13 cellular contexts compared by ENCODE assay signal in genomic region chr2:239278941-239279365, GRCh38.
DNase-seq lines count a peak whose midpoint lies in the region; ATAC-seq and TF ChIP-seq lines count a peak whose summit lies in the region.
"Had no signal": no experiment of that assay in that cellular context is flagged by ENCODE, and none has a peak within 500 bp of the region (broad histone marks: within the 10 kb centered on the region; RNA-seq: fewer than 3 reads in every experiment).

No MANE protein-coding gene starts in this region.

- peak overlapping the region; percentile 75 for H3K27ac Mint-ChIP-seq in activated T-cell treated with anti-CD3 and anti-CD28 coated beads, Interleukin-2, amount 50 U/mL, for 72 hours
- H3K27ac Mint-ChIP-seq in activated T-helper 17 cell treated with anti-CD3 and anti-CD28 coated beads, Interleukin-2, amount 50 U/mL, for 72 hours = peak overlapping the region; percentile 71
- H3K27ac Mint-ChIP-seq: dendritic cell treated with granulocyte-macrophage colony-stimulating factor and Interleukin-4, amounts not matched to agents 40 ng/mL and 50 ng/mL, for 4 days had no signal

- no peak overlapping the region for H3K4me3 ChIP-seq in testis
- H3K4me3 ChIP-seq: stomach had no signal

- 74 to 83% methylated on average over 4 of the region's 4 CpGs for WGBS in testis, 2 donors

- H3K36me3 Mint-ChIP-seq in activated T-cell treated with anti-CD3 and anti-CD28 coated beads, Interleukin-2, amount 50 U/mL, for 72 hours (ENCODE audit: insufficient read depth in 2 of 2) = peaks cover 0 to 5% of the 10 kb centered on the region in 2 donors
- no peaks in the 10 kb centered on the region for H3K36me3 Mint-ChIP-seq in activated T-cell treated with anti-CD3 and anti-CD28 coated beads, Interleukin-2, amount 50 U/mL, for 4 hours (ENCODE audit: insufficient read depth)
- H3K36me3 Mint-ChIP-seq in activated T-helper 17 cell treated with anti-CD3 and anti-CD28 coated beads, Interleukin-2, amount 50 U/mL, for 72 hours (ENCODE audit: low read depth) = peaks cover 4% of the 10 kb centered on the region

- peak overlapping the region; percentile 30 to 42 for H3K4me3 Mint-ChIP-seq in activated T-cell treated with anti-CD3 and anti-CD28 coated beads, Interleukin-2, amount 50 U/mL, for 72 hours
- no peak overlapping the region for H3K4me3 Mint-ChIP-seq in activated T-cell treated with anti-CD3 and anti-CD28 coated beads, Interleukin-2, amount 50 U/mL, for 4 hours
- peak overlapping the region; percentile 45 for H3K4me3 Mint-ChIP-seq in activated T-helper 17 cell treated with anti-CD3 and anti-CD28 coated beads, Interleukin-2, amount 50 U/mL, for 72 hours
- H3K4me3 Mint-ChIP-seq: dendritic cell treated with granulocyte-macrophage colony-stimulating factor and Interleukin-4, amounts not matched to agents 40 ng/mL and 50 ng/mL, for 4 days had no signal

- H3K27ac ChIP-seq in testis = no peak overlapping the region

- H3K4me1 ChIP-seq in testis = peaks cover 30% of the 10 kb centered on the region

- intact Hi-C loops in testis (cut with DNase I; ENCODE audit: low total_unique reads) = no loop called here

- H3K9me3 Mint-ChIP-seq in activated T-cell treated with anti-CD3 and anti-CD28 coated beads, Interleukin-2, amount 50 U/mL, for 72 hours = no peaks in the 10 kb centered on the region
- no peaks in the 10 kb centered on the region for H3K9me3 Mint-ChIP-seq in activated T-cell treated with anti-CD3 and anti-CD28 coated beads, Interleukin-2, amount 50 U/mL, for 4 hours
- no peaks in the 10 kb centered on the region for H3K9me3 Mint-ChIP-seq in activated T-helper 17 cell treated with anti-CD3 and anti-CD28 coated beads, Interleukin-2, amount 50 U/mL, for 72 hours
- H3K9me3 Mint-ChIP-seq: dendritic cell treated with granulocyte-macrophage colony-stimulating factor and Interleukin-4, amounts not matched to agents 40 ng/mL and 50 ng/mL, for 4 days had no signal

- no peaks in the 10 kb centered on the region for H3K9me3 ChIP-seq in testis
- H3K9me3 ChIP-seq: stomach had no signal

- H3K36me3 ChIP-seq in testis (ENCODE audit: low read depth, missing control alignments) = no peaks in the 10 kb centered on the region

- ATAC-seq in activated T-cell treated with anti-CD3 and anti-CD28 coated beads, Interleukin-2, amount 50 U/mL, for 72 hours (replicated peaks in 1 of 2) = peak in 1 of 2 donors; percentile 12
- no peak for ATAC-seq in activated T-cell treated with anti-CD3 and anti-CD28 coated beads, Interleukin-2, amount 50 U/mL, for 4 hours
- ATAC-seq in activated T-helper 17 cell treated with anti-CD3 and anti-CD28 coated beads, Interleukin-2, amount 50 U/mL, for 72 hours (replicated peaks) = peak; percentile 12
- ATAC-seq in HG03175 (IDR thresholded peaks at IDR 0.05; ENCODE audit: unreplicated experiment) (no peak), HG03520 (IDR thresholded peaks at IDR 0.05; ENCODE audit: unreplicated experiment) (no peak)

- no peaks in the 10 kb centered on the region for H3K27me3 ChIP-seq in testis
- H3K27me3 ChIP-seq: stomach had no signal

- TF ChIP-seq CTCF in testis (IDR thresholded peaks at IDR 0.05) = no peak

- DNase-seq in activated T-cell treated with anti-CD3 and anti-CD28 coated beads, Interleukin-2, amount 50 U/mL, for 72 hours = peak in 1 of 2 donors; percentile 23
- DNase-seq in activated T-cell treated with anti-CD3 and anti-CD28 coated beads, Interleukin-2, amount 50 U/mL, for 4 hours = no peak
- DNase-seq in glomerular visceral epithelial cell (ENCODE audit: extremely low spot score) (peak; percentile 23), testis (peak; percentile 11), NCI-H1105 (lab: John Stamatoyannopoulos, UW) (no peak)
- DNase-seq: DMS153, OCI-M1, small intestine had no signal

- TF ChIP-seq POLR2A in testis (IDR thresholded peaks at IDR 0.05) = no peak

- peaks cover 2% of the 10 kb centered on the region for H3K27me3 Mint-ChIP-seq in activated T-cell treated with anti-CD3 and anti-CD28 coated beads, Interleukin-2, amount 50 U/mL, for 72 hours (ENCODE audit: low read depth)
- H3K27me3 Mint-ChIP-seq in activated T-cell treated with anti-CD3 and anti-CD28 coated beads, Interleukin-2, amount 50 U/mL, for 4 hours (ENCODE audit: low read depth) = no peaks in the 10 kb centered on the region
- H3K27me3 Mint-ChIP-seq in activated T-helper 17 cell treated with anti-CD3 and anti-CD28 coated beads, Interleukin-2, amount 50 U/mL, for 72 hours = no peaks in the 10 kb centered on the region

- peaks cover 37% of the 10 kb centered on the region for H3K4me1 Mint-ChIP-seq in activated T-cell treated with anti-CD3 and anti-CD28 coated beads, Interleukin-2, amount 50 U/mL, for 72 hours (ENCODE audit: low read depth)
- H3K4me1 Mint-ChIP-seq in activated T-cell treated with anti-CD3 and anti-CD28 coated beads, Interleukin-2, amount 50 U/mL, for 4 hours (ENCODE audit: low read depth) = peaks cover 46% of the 10 kb centered on the region
- H3K4me1 Mint-ChIP-seq in activated T-helper 17 cell treated with anti-CD3 and anti-CD28 coated beads, Interleukin-2, amount 50 U/mL, for 72 hours = peaks cover 21% of the 10 kb centered on the region

Comparison
In these comparisons a context has a peak if more than half of its experiments do, and no peak if none do; other contexts are left out.
1. DNase-seq: peak in glomerular visceral epithelial cell (single experiment) and testis (single experiment); none in activated T-cell treated with anti-CD3 and anti-CD28 coated beads, Interleukin-2, amount 50 U/mL, for 4 hours (single experiment) and NCI-H1105 (single experiment).